ENCODE assay signal across 19 cellular contexts in the genomic region with DNA sequence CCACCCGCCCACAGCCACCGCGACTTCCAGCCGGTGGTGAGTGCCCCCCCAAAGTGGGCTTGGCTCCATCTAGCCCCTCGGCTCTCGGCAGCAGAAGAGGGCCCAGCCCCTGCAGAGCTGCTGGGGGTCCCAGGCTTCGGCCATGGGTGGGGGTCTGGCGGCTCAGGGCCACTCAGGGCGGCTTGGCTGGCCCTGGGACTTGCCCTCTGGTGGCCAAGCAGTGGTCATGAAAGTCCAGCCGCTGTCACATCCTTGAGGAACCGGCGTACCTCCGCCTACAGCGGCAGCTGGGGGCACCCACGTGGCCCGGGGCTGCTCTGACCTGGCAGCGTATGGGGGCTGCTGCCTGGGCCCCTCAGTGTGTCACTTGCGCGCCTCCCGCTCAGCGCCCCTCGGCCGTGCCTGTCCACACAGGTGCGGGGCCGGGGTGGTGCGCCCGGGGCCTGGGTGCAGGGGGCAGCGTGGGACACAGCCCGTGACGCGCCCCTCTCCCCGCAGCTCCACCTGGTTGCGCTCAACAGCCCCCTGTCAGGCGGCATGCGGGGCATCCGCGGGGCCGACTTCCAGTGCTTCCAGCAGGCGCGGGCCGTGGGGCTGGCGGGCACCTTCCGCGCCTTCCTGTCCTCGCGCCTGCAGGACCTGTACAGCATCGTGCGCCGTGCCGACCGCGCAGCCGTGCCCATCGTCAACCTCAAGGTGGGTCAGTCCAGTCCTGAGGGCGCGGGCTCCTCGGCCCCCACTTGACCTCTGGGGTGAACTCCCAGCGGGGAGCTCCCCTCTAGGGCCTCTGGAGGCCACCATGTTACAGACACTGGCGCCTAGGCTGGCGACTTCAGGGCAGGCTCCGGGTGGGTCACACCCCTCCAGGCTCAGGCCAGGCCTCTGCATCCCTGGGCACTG. TPM values are rescaled to one million over a fixed set of nuclear protein-coding genes. Genes with fewer than 3 reads are reported as not detected.
DNase-seq lines count a peak whose midpoint lies in the region; ATAC-seq and TF ChIP-seq lines count a peak whose summit lies in the region.
"Had no signal": no experiment of that assay in that cellular context is flagged by ENCODE, and none has a peak within 500 bp of the region (broad histone marks: within the 10 kb centered on the region; RNA-seq: fewer than 3 reads in every experiment).

No MANE protein-coding gene starts in this region.

- no peaks in the 10 kb centered on the region for H3K9me3 ChIP-seq in BE2C
- no peaks in the 10 kb centered on the region for H3K9me3 ChIP-seq in cardiac muscle cell (ENCODE audit: low read depth)
- H3K9me3 ChIP-seq in neutrophil = no peaks in the 10 kb centered on the region
- no peaks in the 10 kb centered on the region for H3K9me3 ChIP-seq in Peyer's patch
- H3K9me3 ChIP-seq: gastrocnemius medialis, SJSA1, uterus had no signal

- peak; percentile 33 for DNase-seq in BE2C
- DNase-seq in NB4 (ENCODE audit: low read depth) = peak; percentile 37
- no peak for DNase-seq in cardiac muscle cell (ENCODE audit: low read depth in 1 of 2, low spot score in 1 of 2)
- no peak for DNase-seq in Peyer's patch
- DNase-seq in T1000 (lab: John Stamatoyannopoulos, UW) = no peak
- DNase-seq in NCI-H345 treated with DMSO at 0.1 percent for 48 hours (lab: John Stamatoyannopoulos, UW; ENCODE audit: unreplicated experiment) = no peak
- DNase-seq: activated CD4-positive, alpha-beta T cell treated with anti-CD3 and anti-CD28 coated beads, Interleukin-2, amount 50 U/mL, for 4 hours; gastrocnemius medialis; mesendoderm; NCI-H1417 treated with DMSO at 0.1 percent for 48 hours; NCI-H446; nucleus accumbens; small intestine; stimulated activated naive B cell treated with anti-CD40 and anti-IgM and Interleukin-4, amounts not matched to agents 10 μg/mL and 1 μg/mL and 100 μg/mL, for 72 hours; uterus had no signal

- peaks cover 17% of the 10 kb centered on the region for H3K36me3 ChIP-seq in BE2C
- H3K36me3 ChIP-seq in cardiac muscle cell = peaks cover 32% of the 10 kb centered on the region
- peaks cover 93% of the 10 kb centered on the region for H3K36me3 ChIP-seq in neutrophil
- peaks cover 0 to 17% (median 0%) of the 10 kb centered on the region in 3 donors for H3K36me3 ChIP-seq in Peyer's patch
- H3K36me3 ChIP-seq: gastrocnemius medialis, uterus had no signal

- peaks cover 26% of the 10 kb centered on the region for H3K27me3 ChIP-seq in BE2C
- H3K27me3 ChIP-seq in cardiac muscle cell = no peaks in the 10 kb centered on the region
- no peaks in the 10 kb centered on the region for H3K27me3 ChIP-seq in neutrophil
- no peaks in the 10 kb centered on the region for H3K27me3 ChIP-seq in Peyer's patch
- H3K27me3 ChIP-seq: gastrocnemius medialis, SJSA1, uterus had no signal

- ATAC-seq in GM21786 (IDR thresholded peaks at IDR 0.05; ENCODE audit: unreplicated experiment) = no peak
- ATAC-seq: gastrocnemius medialis; stimulated activated naive B cell treated with anti-CD40 and anti-IgM and Interleukin-4, amounts not matched to agents 10 μg/mL and 1 μg/mL and 100 μg/mL, for 72 hours had no signal

- H3K4me1 ChIP-seq in BE2C (no peaks in the 10 kb centered on the region), cardiac muscle cell (ENCODE audit: low read depth) (no peaks in the 10 kb centered on the region), neutrophil (ENCODE audit: control insufficient read depth in 1 of 2, insufficient read depth in 1 of 2, low read depth in 1 of 2, low read length in 1 of 2) (peaks cover 34 to 77% of the 10 kb centered on the region in 2 experiments), Peyer's patch (no peaks in the 10 kb centered on the region)
- H3K4me1 ChIP-seq: gastrocnemius medialis, SJSA1, uterus had no signal

- TF ChIP-seq CTCF in BE2C (IDR thresholded peaks at IDR 0.05; ENCODE audit: low read depth, low read length) (peak; percentile 26), NB4 (IDR thresholded peaks at IDR 0.05; ENCODE audit: low read depth, low read length) (peak; percentile 8), cardiac muscle cell (IDR thresholded peaks at IDR 0.05; ENCODE audit: low read depth, low read length) (no peak), neutrophil (IDR thresholded peaks at IDR 0.05) (no peak), Peyer's patch (IDR thresholded peaks at IDR 0.05) (no peak)

- H3K27ac ChIP-seq in cardiac muscle cell (peak overlapping the region; percentile 34), neutrophil (peak overlapping the region; percentile 79), Peyer's patch (no peak overlapping the region)
- H3K27ac ChIP-seq: gastrocnemius medialis, KMS-11, SJSA1, uterus had no signal

- TF ChIP-seq POLR2A in NB4 (IDR thresholded peaks at IDR 0.05; ENCODE audit: extremely low read depth, insufficient read length) = no peak
- no peak for TF ChIP-seq POLR2A in Peyer's patch (IDR thresholded peaks at IDR 0.05)

- H3K4me3 ChIP-seq in BE2C (ENCODE audit: low read depth, low read length) (no peak overlapping the region), NB4 (ENCODE audit: low read depth, low read length) (no peak overlapping the region), cardiac muscle cell (no peak overlapping the region), neutrophil (ENCODE audit: low read depth in 1 of 2, low read length in 1 of 2) (no peak overlapping the region), Peyer's patch (no peak overlapping the region)
- H3K4me3 ChIP-seq: gastrocnemius medialis, SJSA1, uterus had no signal

RNA-seq across cellular contexts. Expression of a gene that starts 32.4 kb away (rescaled TPM):
- polyA plus RNA-seq in BE2C (2012; ENCODE audit: insufficient read depth, insufficient read length, low read depth) = 63.1 TPM
- total RNA-seq in cardiac muscle cell = 19.5 and 25.4 TPM in 2 replicates
- 35.1 and 50.3 TPM in 2 replicates for polyA plus RNA-seq in cardiac muscle cell
- 10 to 100 TPM; 10.7 to 70.8 (median 30.5) TPM for total RNA-seq in Peyer's patch

Comparison
In these comparisons a context has a peak if more than half of its experiments do, and no peak if none do; other contexts are left out.
1. DNase-seq: peak in BE2C (single experiment) and NB4 (single experiment); none in cardiac muscle cell (0 of 2), Peyer's patch (0 of 3), T1000 (single experiment) and NCI-H345 treated with DMSO at 0.1 percent for 48 hours (single experiment).
2. CTCF ChIP-seq: peak in BE2C (single experiment) and NB4 (single experiment); none in cardiac muscle cell (single experiment), neutrophil (single experiment) and Peyer's patch (0 of 6).
3. H3K27ac ChIP-seq: peak in cardiac muscle cell (single experiment) and neutrophil (single experiment); none in Peyer's patch (0 of 4).